ENCODE assay signal across 8 cellular contexts in the genomic region with DNA sequence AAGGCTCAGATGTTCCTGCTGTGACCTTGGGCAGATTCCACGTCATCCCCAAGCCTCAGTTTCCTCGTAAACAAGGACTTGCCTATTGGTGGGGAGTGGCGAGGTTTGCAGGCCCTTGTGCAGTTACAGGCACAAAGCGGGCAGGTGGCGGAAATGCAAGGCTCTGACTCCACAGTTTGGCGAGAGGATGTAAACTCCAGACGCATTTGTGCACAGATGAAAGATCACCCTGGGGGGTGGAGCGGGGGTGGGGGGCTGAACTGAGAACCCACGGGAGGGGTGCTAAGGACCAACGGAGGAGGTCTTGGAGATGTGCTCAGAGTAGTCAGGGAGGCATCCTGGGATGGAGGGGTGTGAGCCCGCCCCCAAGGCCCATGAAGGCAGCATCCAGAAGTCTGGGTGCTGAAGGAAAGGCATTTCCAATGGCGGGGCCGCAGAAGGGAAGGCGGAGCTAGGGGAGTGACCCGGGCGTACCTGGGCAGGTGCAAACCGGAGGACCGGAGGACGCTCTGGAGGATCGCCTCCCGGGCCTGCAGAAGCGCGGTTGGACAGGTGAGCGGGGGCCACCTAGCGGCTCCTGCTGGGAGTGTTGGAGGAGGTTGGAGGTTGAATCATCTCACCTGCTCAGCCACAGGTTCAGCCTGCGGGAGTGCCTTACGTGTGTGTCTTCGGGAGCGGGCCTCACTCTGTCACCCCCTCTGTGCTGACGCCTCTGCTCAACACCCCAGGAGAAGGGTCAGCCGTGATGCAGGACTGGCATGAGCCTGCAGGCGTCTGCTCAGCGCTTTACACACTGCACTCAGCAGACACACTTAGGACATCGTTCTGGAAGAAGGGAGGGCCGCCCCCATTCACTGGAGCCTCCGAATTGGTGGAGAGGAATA. TPM values are rescaled to one million over a fixed set of nuclear protein-coding genes. Genes with fewer than 3 reads are reported as not detected.
DNase-seq lines count a peak whose midpoint lies in the region; ATAC-seq and TF ChIP-seq lines count a peak whose summit lies in the region.

No MANE protein-coding gene starts in this region.

- TF ChIP-seq CTCF in GM12872 (IDR thresholded peaks at IDR 0.05; ENCODE audit: insufficient read depth, low read depth, low read length) (peak; percentile 97), NB4 (IDR thresholded peaks at IDR 0.05; ENCODE audit: low read depth, low read length) (peak; percentile 87), body of pancreas (IDR thresholded peaks at IDR 0.05) (peak; percentile 67 to 92 (median 90))

- 2 to 8% methylated on average over 9 to 33 of the region's 36 CpGs for WGBS in body of pancreas, 2 donors

- no peaks in the 10 kb centered on the region for H3K9me3 ChIP-seq in body of pancreas

- no peak overlapping the region for H3K4me3 ChIP-seq in NB4 (ENCODE audit: low read depth, low read length)
- H3K4me3 ChIP-seq in body of pancreas, result no peak overlapping the region

- DNase-seq in NB4 (ENCODE audit: low read depth), result peak; percentile 59
- DNase-seq in UCSD-AML1 (lab: John Stamatoyannopoulos, UW; ENCODE audit: unreplicated experiment), result peak; percentile 60
- DNase-seq in body of pancreas, result peak; percentile 88 to 90 (median 88)
- DNase-seq in islet precursor cell, result peak; percentile 94
- peak; percentile 48 for DNase-seq in stimulated activated CD4-positive, alpha-beta T cell treated with anti-CD3 and anti-CD28 coated beads, Interleukin-2, amount 100 ng/mL, for 4 hours (ENCODE audit: low read depth)

- TF ChIP-seq POLR2A in NB4 (IDR thresholded peaks at IDR 0.05; ENCODE audit: extremely low read depth, insufficient read length) (no peak), body of pancreas (IDR thresholded peaks at IDR 0.05) (no peak)

- H3K36me3 ChIP-seq in body of pancreas (replicated peaks in 1 of 2; ENCODE audit: insufficient read depth in 1 of 2, low read depth in 2 of 2), result no peaks in the 10 kb centered on the region

- H3K27ac ChIP-seq in body of pancreas, result no peak overlapping the region

- H3K27me3 ChIP-seq in body of pancreas, result peaks cover 0 to 45% of the 10 kb centered on the region in 2 donors

- intact Hi-C loops in body of pancreas (cut with DNase I), result loop anchor here (5.0 kb wide), 2 partner anchors 74 to 239 kb away; no protein-coding TSS in a partner anchor

- H3K4me1 ChIP-seq in body of pancreas, result peaks cover 29% of the 10 kb centered on the region

- ATAC-seq in body of pancreas (peak; percentile 88), GM21619 (IDR thresholded peaks at IDR 0.05; ENCODE audit: unreplicated experiment) (no peak), GM19452 (IDR thresholded peaks at IDR 0.05; ENCODE audit: unreplicated experiment) (no peak)

RNA-seq across cellular contexts. Expression of gene FIBCD1, which starts 1.9 kb away (rescaled TPM):
- total RNA-seq in body of pancreas, result under 1 TPM in 1 of 2 donors, not detected in 1; 0.78 TPM

RNA-seq across cellular contexts. Expression of gene QRFP, which starts 44.3 kb away (rescaled TPM):
- not detected for total RNA-seq in body of pancreas
